Comparison of ENCODE assay signal across 1 cellular context in the genomic region with DNA sequence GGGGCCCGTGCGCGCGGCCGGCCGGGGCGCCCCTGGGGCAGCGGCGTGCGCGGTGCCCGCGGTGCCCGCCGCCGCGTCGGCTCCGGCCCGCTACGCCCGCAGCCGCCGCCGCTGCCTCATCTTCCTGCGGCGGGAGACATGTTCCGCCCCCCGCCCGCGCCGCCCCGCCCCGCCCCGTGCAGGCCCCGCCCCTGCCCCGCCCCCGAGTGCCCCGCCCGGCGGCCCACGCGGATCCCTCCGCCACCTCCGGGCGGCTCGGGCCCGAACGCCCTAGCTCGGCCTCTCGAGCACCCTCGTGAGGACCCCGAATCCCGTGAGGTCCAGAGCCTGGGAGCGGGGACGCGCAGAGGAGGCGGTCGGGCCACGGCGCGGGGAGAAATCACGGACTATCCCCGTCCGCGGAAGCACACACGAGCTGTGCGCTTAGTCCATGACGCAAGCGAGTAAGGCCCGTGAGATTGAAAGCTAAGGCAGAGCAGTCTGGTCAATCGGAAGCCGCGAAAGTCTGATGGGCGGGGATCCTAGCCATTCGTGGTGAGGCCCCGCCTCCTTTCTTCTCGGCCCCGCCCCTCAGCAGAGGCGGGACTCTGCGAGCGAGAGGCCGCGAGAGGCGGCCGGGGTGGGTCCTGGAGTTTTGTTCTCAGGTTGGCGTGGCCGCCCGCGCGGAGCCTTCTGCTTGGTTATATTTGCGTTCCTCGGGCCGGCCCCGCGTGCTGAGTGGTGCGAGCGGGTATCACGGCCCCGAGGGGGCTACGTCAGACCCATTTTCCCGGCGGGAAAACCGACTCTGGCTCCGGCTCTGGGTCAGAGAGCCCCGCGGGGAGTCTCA.
TF ChIP-seq lines count a peak whose summit lies in the region.

TSS of gene TCF3 (minus strand) at position 145 of the 829 bp plus-strand sequence. CDS start 2,367 bp downstream, outside the sequence.

TF ChIP-seq in K562, 482 proteins besides CTCF, POLR2A, EP300 and RAD21 (continued from another document and continues in another):
- TF ChIP-seq CREB3L1 (IDR thresholded peaks at IDR 0.05; ENCODE audit: borderline replicate concordance, low read depth): peak; percentile 87
- TF ChIP-seq ATF6 (CRISPR knock-in tag; IDR thresholded peaks at IDR 0.05): no peak
- TF ChIP-seq, protein P1, sequence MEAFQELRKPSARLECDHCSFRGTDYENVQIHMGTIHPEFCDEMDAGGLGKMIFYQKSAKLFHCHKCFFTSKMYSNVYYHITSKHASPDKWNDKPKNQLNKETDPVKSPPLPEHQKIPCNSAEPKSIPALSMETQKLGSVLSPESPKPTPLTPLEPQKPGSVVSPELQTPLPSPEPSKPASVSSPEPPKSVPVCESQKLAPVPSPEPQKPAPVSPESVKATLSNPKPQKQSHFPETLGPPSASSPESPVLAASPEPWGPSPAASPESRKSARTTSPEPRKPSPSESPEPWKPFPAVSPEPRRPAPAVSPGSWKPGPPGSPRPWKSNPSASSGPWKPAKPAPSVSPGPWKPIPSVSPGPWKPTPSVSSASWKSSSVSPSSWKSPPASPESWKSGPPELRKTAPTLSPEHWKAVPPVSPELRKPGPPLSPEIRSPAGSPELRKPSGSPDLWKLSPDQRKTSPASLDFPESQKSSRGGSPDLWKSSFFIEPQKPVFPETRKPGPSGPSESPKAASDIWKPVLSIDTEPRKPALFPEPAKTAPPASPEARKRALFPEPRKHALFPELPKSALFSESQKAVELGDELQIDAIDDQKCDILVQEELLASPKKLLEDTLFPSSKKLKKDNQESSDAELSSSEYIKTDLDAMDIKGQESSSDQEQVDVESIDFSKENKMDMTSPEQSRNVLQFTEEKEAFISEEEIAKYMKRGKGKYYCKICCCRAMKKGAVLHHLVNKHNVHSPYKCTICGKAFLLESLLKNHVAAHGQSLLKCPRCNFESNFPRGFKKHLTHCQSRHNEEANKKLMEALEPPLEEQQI (IDR thresholded peaks at IDR 0.05): no peak
- no peak for TF ChIP-seq MTA2 (IDR thresholded peaks at IDR 0.05; ENCODE audit: low read depth)
- peak; percentile 94 for TF ChIP-seq FOS (IDR thresholded peaks at IDR 0.05; ENCODE audit: extremely low read depth, insufficient read length)
- no peak for TF ChIP-seq EHMT2 (IDR thresholded peaks at IDR 0.05)
- peak; percentile 53; the same call in 1 of the 2 replicates for TF ChIP-seq ZNF511 (CRISPR knock-in tag; IDR thresholded peaks at IDR 0.05)
- TF ChIP-seq TBP (optimal IDR thresholded peaks at IDR 0.05; ENCODE audit: low read depth, low read length): peak; percentile 74
- peak; percentile 63 for TF ChIP-seq POLR2B (IDR thresholded peaks at IDR 0.05; ENCODE audit: low read depth, partially characterized antibody)
- no peak for TF ChIP-seq ZNF764 (CRISPR knock-in tag; IDR thresholded peaks at IDR 0.05; ENCODE audit: low read depth)
- no peak for TF ChIP-seq SMARCB1 (IDR thresholded peaks at IDR 0.05; ENCODE audit: insufficient read length, low read depth)
- TF ChIP-seq, protein P2, sequence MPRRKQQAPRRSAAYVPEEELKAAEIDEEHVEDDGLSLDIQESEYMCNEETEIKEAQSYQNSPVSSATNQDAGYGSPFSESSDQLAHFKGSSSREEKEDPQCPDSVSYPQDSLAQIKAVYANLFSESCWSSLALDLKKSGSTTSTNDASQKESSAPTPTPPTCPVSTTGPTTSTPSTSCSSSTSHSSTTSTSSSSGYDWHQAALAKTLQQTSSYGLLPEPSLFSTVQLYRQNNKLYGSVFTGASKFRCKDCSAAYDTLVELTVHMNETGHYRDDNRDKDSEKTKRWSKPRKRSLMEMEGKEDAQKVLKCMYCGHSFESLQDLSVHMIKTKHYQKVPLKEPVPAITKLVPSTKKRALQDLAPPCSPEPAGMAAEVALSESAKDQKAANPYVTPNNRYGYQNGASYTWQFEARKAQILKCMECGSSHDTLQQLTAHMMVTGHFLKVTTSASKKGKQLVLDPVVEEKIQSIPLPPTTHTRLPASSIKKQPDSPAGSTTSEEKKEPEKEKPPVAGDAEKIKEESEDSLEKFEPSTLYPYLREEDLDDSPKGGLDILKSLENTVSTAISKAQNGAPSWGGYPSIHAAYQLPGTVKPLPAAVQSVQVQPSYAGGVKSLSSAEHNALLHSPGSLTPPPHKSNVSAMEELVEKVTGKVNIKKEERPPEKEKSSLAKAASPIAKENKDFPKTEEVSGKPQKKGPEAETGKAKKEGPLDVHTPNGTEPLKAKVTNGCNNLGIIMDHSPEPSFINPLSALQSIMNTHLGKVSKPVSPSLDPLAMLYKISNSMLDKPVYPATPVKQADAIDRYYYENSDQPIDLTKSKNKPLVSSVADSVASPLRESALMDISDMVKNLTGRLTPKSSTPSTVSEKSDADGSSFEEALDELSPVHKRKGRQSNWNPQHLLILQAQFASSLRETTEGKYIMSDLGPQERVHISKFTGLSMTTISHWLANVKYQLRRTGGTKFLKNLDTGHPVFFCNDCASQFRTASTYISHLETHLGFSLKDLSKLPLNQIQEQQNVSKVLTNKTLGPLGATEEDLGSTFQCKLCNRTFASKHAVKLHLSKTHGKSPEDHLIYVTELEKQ (CRISPR knock-in tag; IDR thresholded peaks at IDR 0.05): no peak
- no peak for TF ChIP-seq U2AF2 (optimal IDR thresholded peaks at IDR 0.05; ENCODE audit: low read depth, low read length)
- no peak for TF ChIP-seq THRA (IDR thresholded peaks at IDR 0.05)
- no peak for TF ChIP-seq ELK1 (CRISPR knock-in tag; IDR thresholded peaks at IDR 0.05)
- no peak for TF ChIP-seq ZKSCAN3 (CRISPR knock-in tag; IDR thresholded peaks at IDR 0.05)
- TF ChIP-seq PRMT5 (CRISPR knock-in tag; IDR thresholded peaks at IDR 0.05): no peak
- no peak for TF ChIP-seq PTRF (tag; IDR thresholded peaks at IDR 0.05)
- TF ChIP-seq REST (CRISPR knock-in tag; IDR thresholded peaks at IDR 0.05; ENCODE audit: low read depth): peak; percentile 39; the same call in 1 of the 2 replicates
- TF ChIP-seq POLR2AphosphoS2 (IDR thresholded peaks at IDR 0.05; ENCODE audit: low read length): no peak
- no peak for TF ChIP-seq POU5F1 (IDR thresholded peaks at IDR 0.05; ENCODE audit: borderline replicate concordance, low read depth, low read length, partially characterized antibody)
- TF ChIP-seq ZSCAN32 (CRISPR knock-in tag; IDR thresholded peaks at IDR 0.05): peak; percentile 57
- peak; percentile 63; the same call in 1 of the 2 replicates for TF ChIP-seq JUNB (CRISPR knock-in tag; conservative IDR thresholded peaks at IDR 0.05)
- TF ChIP-seq CCAR2 (IDR thresholded peaks at IDR 0.05; ENCODE audit: low read depth, low read length): no peak
- peak in 1 of 2 experiments; percentile 45 for TF ChIP-seq E2F6 (IDR thresholded peaks at IDR 0.05; ENCODE audit: borderline replicate concordance in 1 of 2, extremely low read depth in 1 of 2, insufficient read depth in 1 of 2, insufficient read length in 1 of 2, low read depth in 1 of 2, low read length in 1 of 2, poor library complexity in 1 of 2, severe bottlenecking in 1 of 2)
- TF ChIP-seq NR2F6 (CRISPR knock-in tag; IDR thresholded peaks at IDR 0.05): no peak
- peak; percentile 65 for TF ChIP-seq ESRRA (IDR thresholded peaks at IDR 0.05; ENCODE audit: borderline replicate concordance, low read depth)
- no peak for TF ChIP-seq ILK (tag; IDR thresholded peaks at IDR 0.05; ENCODE audit: borderline replicate concordance, low read depth)
- TF ChIP-seq MCM7 (IDR thresholded peaks at IDR 0.05): no peak
- no peak; the same call in 1 of the 2 replicates for TF ChIP-seq ZNF133 (CRISPR knock-in tag; IDR thresholded peaks at IDR 0.05)
- TF ChIP-seq SNRNP70 (optimal IDR thresholded peaks at IDR 0.05; ENCODE audit: low read depth, low read length): no peak
- no peak; the same call in 1 of the 2 replicates for TF ChIP-seq CBFA2T3 (IDR thresholded peaks at IDR 0.05)
- peak in 1 of 2 experiments; percentile 77; a peak in 1 of 4 replicates for TF ChIP-seq UBTF (IDR thresholded peaks at IDR 0.05; ENCODE audit: borderline replicate concordance in 1 of 2, low read depth in 2 of 2, low read length in 2 of 2)
- no peak; the same call in 1 of the 2 replicates for TF ChIP-seq FOXP1 (CRISPR knock-in tag; IDR thresholded peaks at IDR 0.05)
